3 cellular contexts compared by ENCODE assay signal in genomic region chr6:96381246-96381645, GRCh38.
"Had no signal": no experiment of that assay in that cellular context is flagged by ENCODE, and none has a peak within 500 bp of the region (broad histone marks: within the 10 kb centered on the region; RNA-seq: fewer than 3 reads in every experiment).

No MANE protein-coding gene starts in this region.

- H3K4me3 ChIP-seq: GM12878 had no signal

- DNase-seq: GDM1, GF-D8 had no signal

- ATAC-seq: GM12878 had no signal
